ENCODE assay signal across 1 cellular context in genomic region chr20:25081065-25081729, GRCh38.
TF ChIP-seq lines count a peak whose summit lies in the region.

No MANE protein-coding gene starts in this region.

TF ChIP-seq in HepG2, 621 proteins besides CTCF, POLR2A, EP300 and RAD21 (continued from another document and continues in another):
- TF ChIP-seq ARID5B (CRISPR knock-in tag; IDR thresholded peaks at IDR 0.05), result peak; percentile 24; the same call in 1 of the 2 replicates
- TF ChIP-seq TBP (CRISPR knock-in tag; IDR thresholded peaks at IDR 0.05), result no peak
- 0 out of 2 replicates have a peak, but pooled peaks have one; percentile 24 for TF ChIP-seq ZNF780A (CRISPR knock-in tag; IDR thresholded peaks at IDR 0.05)
- no peak for TF ChIP-seq SAFB2 (CRISPR knock-in tag; IDR thresholded peaks at IDR 0.05; ENCODE audit: borderline replicate concordance, low read depth)
- peak; percentile 31; the same call in 1 of the 2 replicates for TF ChIP-seq ZNF574 (CRISPR knock-in tag; IDR thresholded peaks at IDR 0.05)
- no peak for TF ChIP-seq ZBTB43 (CRISPR knock-in tag; conservative IDR thresholded peaks at IDR 0.05)
- no peak for TF ChIP-seq ZNF652 (CRISPR knock-in tag; IDR thresholded peaks at IDR 0.05; ENCODE audit: borderline replicate concordance, low read depth)
- TF ChIP-seq ZNF292 (CRISPR knock-in tag; IDR thresholded peaks at IDR 0.05; ENCODE audit: borderline replicate concordance, low read depth), result no peak
- TF ChIP-seq ZNF512 (CRISPR knock-in tag; IDR thresholded peaks at IDR 0.05), result no peak
- no peak for TF ChIP-seq ZNF235 (CRISPR knock-in tag; IDR thresholded peaks at IDR 0.05; ENCODE audit: borderline replicate concordance)
- TF ChIP-seq SOX13 (IDR thresholded peaks at IDR 0.05), result no peak
- 0 out of 4 replicates have a peak, but pooled peaks of 1 of the 2 experiments have one; percentile 24 for TF ChIP-seq SOX13 (CRISPR knock-in tag; conservative IDR thresholded peaks at IDR 0.05 in 1 of 2, IDR thresholded peaks at IDR 0.05 in 1 of 2)
- TF ChIP-seq ELF4 (CRISPR knock-in tag; IDR thresholded peaks at IDR 0.05; ENCODE audit: borderline replicate concordance), result 0 out of 2 replicates have a peak, but pooled peaks have one; percentile 51
- TF ChIP-seq ZNF639 (CRISPR knock-in tag; conservative IDR thresholded peaks at IDR 0.05), result no peak
- no peak for TF ChIP-seq SIN3B (IDR thresholded peaks at IDR 0.05; ENCODE audit: low read length)
- TF ChIP-seq TBX2 (CRISPR knock-in tag; IDR thresholded peaks at IDR 0.05; ENCODE audit: borderline replicate concordance), result peak; percentile 45
- no peak for TF ChIP-seq AGO1 (IDR thresholded peaks at IDR 0.05; ENCODE audit: low read depth, low read length, poor library complexity, severe bottlenecking)
- TF ChIP-seq ZMYM4 (CRISPR knock-in tag; IDR thresholded peaks at IDR 0.05), result no peak
- TF ChIP-seq ZSCAN9 (CRISPR knock-in tag; IDR thresholded peaks at IDR 0.05; ENCODE audit: borderline replicate concordance), result peak; percentile 90
- no peak for TF ChIP-seq FOXO4 (CRISPR knock-in tag; conservative IDR thresholded peaks at IDR 0.05)
- no peak for TF ChIP-seq ZZZ3 (CRISPR knock-in tag; IDR thresholded peaks at IDR 0.05; ENCODE audit: borderline replicate concordance)
- no peak for TF ChIP-seq ZBTB3 (CRISPR knock-in tag; IDR thresholded peaks at IDR 0.05; ENCODE audit: borderline replicate concordance, low read depth)
- TF ChIP-seq E2F2 (CRISPR knock-in tag; IDR thresholded peaks at IDR 0.05; ENCODE audit: borderline replicate concordance), result no peak
- TF ChIP-seq ONECUT2 (CRISPR knock-in tag; IDR thresholded peaks at IDR 0.05), result no peak
- no peak for TF ChIP-seq ATF6 (CRISPR knock-in tag; conservative IDR thresholded peaks at IDR 0.05)
- 0 out of 2 replicates have a peak, but pooled peaks have one; percentile 20 for TF ChIP-seq IRX3 (CRISPR knock-in tag; IDR thresholded peaks at IDR 0.05; ENCODE audit: borderline replicate concordance, low read depth)
- no peak for TF ChIP-seq SETDB1 (CRISPR knock-in tag; IDR thresholded peaks at IDR 0.05; ENCODE audit: borderline replicate concordance)
- TF ChIP-seq FIP1L1 (IDR thresholded peaks at IDR 0.05; ENCODE audit: borderline replicate concordance, insufficient read depth, low read depth, low read length), result no peak
- TF ChIP-seq ZFP37 (CRISPR knock-in tag; IDR thresholded peaks at IDR 0.05; ENCODE audit: borderline replicate concordance), result 0 out of 2 replicates have a peak, but pooled peaks have one; percentile 31
- no peak for TF ChIP-seq NKX3-1 (CRISPR knock-in tag; IDR thresholded peaks at IDR 0.05)
